In genomic region chr11:124801014-124801413, GRCh38 we compare ENCODE assay signal across 10 cellular contexts. TPM values are rescaled to one million over a fixed set of nuclear protein-coding genes. Genes with fewer than 3 reads are reported as not detected.
DNase-seq lines count a peak whose midpoint lies in the region; ATAC-seq, FAIRE-seq and TF ChIP-seq lines count a peak whose summit lies in the region.
"Had no signal": no experiment of that assay in that cellular context is flagged by ENCODE, and none has a peak within 500 bp of the region (broad histone marks: within the 10 kb centered on the region; RNA-seq: fewer than 3 reads in every experiment).

No MANE protein-coding gene starts in this region.

- no peak overlapping the region for H2AK5ac ChIP-seq in H1 (ENCODE audit: low read depth, low read length)

- H2BK5ac ChIP-seq in H1 (ENCODE audit: low read depth, low read length) = 0 out of 2 replicates have a peak overlapping the region, but pooled peaks have one; percentile 94

- peak overlapping the region; percentile 86 for H3K4me3 ChIP-seq in OCI-LY3 (ENCODE audit: low read length)
- H3K4me3 ChIP-seq in H1 (ENCODE audit: extremely low read depth in 1 of 4, insufficient read depth in 2 of 4, low read depth in 3 of 4, low read length in 4 of 4) = peak overlapping the region; percentile 70 to 86 (median 74)
- peak overlapping the region; percentile 71 for H3K4me3 ChIP-seq in naive thymus-derived CD4-positive, alpha-beta T cell (ENCODE audit: low read length)

- H3K36me3 ChIP-seq in OCI-LY3 (replicated peaks; ENCODE audit: low read depth, low read length) (no peaks in the 10 kb centered on the region), H1 (ENCODE audit: control insufficient read depth in 2 of 4, insufficient read depth in 4 of 4, low read length in 3 of 4) (peaks cover 0 to 4% (median 0%) of the 10 kb centered on the region in 4 experiments; a peak in 2 of 8 replicates)
- peaks cover 0 to 3% (median 0%) of the 10 kb centered on the region in 3 experiments for H3K36me3 ChIP-seq in naive thymus-derived CD4-positive, alpha-beta T cell (ENCODE audit: control insufficient read depth in 2 of 3, insufficient read depth in 3 of 3, low read length in 3 of 3)

- H3K79me1 ChIP-seq in H1 (ENCODE audit: low read depth, low read length) = peaks cover 3% of the 10 kb centered on the region; the same call in 1 of the 2 replicates

- peaks cover 0 to 24% (median 0%) of the 10 kb centered on the region in 5 donors for H3K27me3 Mint-ChIP-seq in naive thymus-derived CD4-positive, alpha-beta T cell

- H3K27ac ChIP-seq in OCI-LY3 (ENCODE audit: low read length) (peak overlapping the region; percentile 69), H1 (ENCODE audit: low read depth, low read length) (no peak overlapping the region)
- H3K27ac ChIP-seq in naive thymus-derived CD4-positive, alpha-beta T cell (ENCODE audit: low read depth, low read length) = peak overlapping the region; percentile 93

- H3K4me1 Mint-ChIP-seq in naive thymus-derived CD4-positive, alpha-beta T cell = peaks cover 13 to 35% (median 32%) of the 10 kb centered on the region in 7 donors

- no peak overlapping the region for H3K14ac ChIP-seq in H1 (ENCODE audit: insufficient read length)

- peak overlapping the region; percentile 84 to 97 (median 90) for H3K4me3 Mint-ChIP-seq in naive thymus-derived CD4-positive, alpha-beta T cell

- H3K27me3 ChIP-seq in OCI-LY3 (ENCODE audit: low read depth, low read length) (no peaks in the 10 kb centered on the region), H1 (replicated peaks in 1 of 4; ENCODE audit: control insufficient read depth in 3 of 4, extremely low read depth in 1 of 4, insufficient read depth in 3 of 4, low read length in 3 of 4) (no peaks in the 10 kb centered on the region)
- no peaks in the 10 kb centered on the region for H3K27me3 ChIP-seq in naive thymus-derived CD4-positive, alpha-beta T cell (ENCODE audit: control insufficient read depth in 2 of 2, insufficient read depth in 2 of 2, low read length in 2 of 2)

- no peaks in the 10 kb centered on the region; the same call in 1 of the 2 replicates for H4K20me1 ChIP-seq in OCI-LY3 (ENCODE audit: insufficient read depth, low read length)
- peaks cover 1 to 7% of the 10 kb centered on the region in 2 experiments for H4K20me1 ChIP-seq in H1 (replicated peaks in 1 of 2; ENCODE audit: control insufficient read depth in 1 of 2, insufficient read depth in 2 of 2, low read length in 2 of 2)

- no peak overlapping the region for H2BK120ac ChIP-seq in H1 (replicated peaks; ENCODE audit: low read depth, low read length)

- H3K4ac ChIP-seq in H1 (replicated peaks; ENCODE audit: insufficient read length, low read depth, low read length) = no peak overlapping the region

- TF ChIP-seq RAD21 in H1 (IDR thresholded peaks at IDR 0.05 in 1 of 2, conservative IDR thresholded peaks at IDR 0.05 in 1 of 2; ENCODE audit: low read depth in 2 of 2, low read length in 2 of 2) = no peak

- no peak for TF ChIP-seq EP300 in H1 (IDR thresholded peaks at IDR 0.05; ENCODE audit: borderline replicate concordance in 1 of 2, low read depth in 2 of 2, low read length in 2 of 2)

- H3K9ac ChIP-seq in OCI-LY3 (ENCODE audit: low read length) (peak overlapping the region; percentile 86), H1 (replicated peaks in 1 of 4; ENCODE audit: extremely low read depth in 1 of 4, low read depth in 3 of 4, low read length in 3 of 4) (peak overlapping the region in 3 of 4 experiments; percentile 84 to 90 (median 85); a peak in 3 of 7 replicates)

- intact Hi-C loops in naive thymus-derived CD4-positive, alpha-beta T cell (cut with micrococcal nuclease) = loop anchor here (2.0 kb wide), 4 partner anchors 54 to 768 kb away; partner anchors contain the start of genes CCDC15 (in 1 of the 2) and EI24 (in 1 of the 2)

- H2AFZ ChIP-seq in OCI-LY3 (ENCODE audit: low read depth, low read length) (peak overlapping the region; percentile 93), H1 (ENCODE audit: low read length) (peak overlapping the region; percentile 47)

- no peak for TF ChIP-seq POLR2A in H1 (IDR thresholded peaks at IDR 0.05; ENCODE audit: control extremely low read depth in 1 of 2, low read depth in 2 of 2, low read length in 2 of 2)

- H3K4me2 ChIP-seq in OCI-LY3 (ENCODE audit: low read length) (peak overlapping the region; percentile 67), H1 (ENCODE audit: insufficient read depth in 1 of 2, low read depth in 2 of 2, low read length in 2 of 2) (peak overlapping the region; percentile 89 to 97)

- no peak for ATAC-seq in naive thymus-derived CD4-positive, alpha-beta T cell
- no peak for ATAC-seq in HG03139 (IDR thresholded peaks at IDR 0.05; ENCODE audit: unreplicated experiment)

- no peaks in the 10 kb centered on the region for H3K9me3 ChIP-seq in OCI-LY3 (ENCODE audit: insufficient read depth, low read length)
- no peaks in the 10 kb centered on the region for H3K9me3 ChIP-seq in H1 (ENCODE audit: insufficient read depth in 2 of 2, low read depth in 1 of 2, low read length in 1 of 2)
- H3K9me3 ChIP-seq in naive thymus-derived CD4-positive, alpha-beta T cell (ENCODE audit: control insufficient read depth in 2 of 3, low read length in 3 of 3) = no peaks in the 10 kb centered on the region

- H2BK20ac ChIP-seq in H1 (ENCODE audit: low read length) = no peak overlapping the region

- no peak overlapping the region for H2BK12ac ChIP-seq in H1 (ENCODE audit: low read depth, low read length)

- H3K36me3 Mint-ChIP-seq in naive thymus-derived CD4-positive, alpha-beta T cell = peaks cover 0 to 13% (median 9%) of the 10 kb centered on the region in 5 donors

- no peak overlapping the region for H3K23ac ChIP-seq in H1 (ENCODE audit: insufficient read length)

- TF ChIP-seq CTCF in OCI-LY3 (IDR thresholded peaks at IDR 0.05; ENCODE audit: low read depth, low read length) (no peak), H1 (IDR thresholded peaks at IDR 0.05; ENCODE audit: control extremely low read depth in 1 of 3, insufficient read depth in 1 of 3, low read depth in 1 of 3, low read length in 3 of 3) (no peak)

- peak overlapping the region; percentile 82 to 94 (median 88) for H3K27ac Mint-ChIP-seq in naive thymus-derived CD4-positive, alpha-beta T cell

- H3K79me2 ChIP-seq in OCI-LY3 (ENCODE audit: low read length) (peaks cover 42% of the 10 kb centered on the region), H1 (ENCODE audit: control insufficient read depth in 1 of 2, insufficient read depth in 2 of 2, low read length in 2 of 2) (peaks cover 16 to 38% of the 10 kb centered on the region in 2 experiments)

- no peak overlapping the region for H2BK15ac ChIP-seq in H1 (ENCODE audit: low read length)

- H3K23me2 ChIP-seq in H1 (ENCODE audit: low read depth, low read length) = peaks cover 3% of the 10 kb centered on the region; the same call in 1 of the 2 replicates

- H4K91ac ChIP-seq in H1 (replicated peaks; ENCODE audit: insufficient read length, low read length) = no peak overlapping the region

- FAIRE-seq in H1 (lab: Jason Lieb, UNC) = no peak
- FAIRE-seq: TTC549 had no signal

- POLR2A ChIA-PET in H1 (lab: Charles Lee; ENCODE audit: partially characterized antibody) = interaction anchor here (0.9 to 3.7 kb wide), 11 partner anchors 11 to 127 kb away, joined by 4 to 26 read pairs (median 5); partner anchors contain the start of genes ESAM, SIAE and SPA17
- POLR2A ChIA-PET in naive thymus-derived CD4-positive, alpha-beta T cell (lab: Charles Lee) = interaction anchor here (0.9 to 5.1 kb wide), 9 partner anchors 13 to 170 kb away, joined by 3 to 29 read pairs (median 7); partner anchors contain the start of genes CCDC15, SIAE and SPA17

- no peak overlapping the region for H4K8ac ChIP-seq in H1 (ENCODE audit: extremely low read depth, insufficient read depth, low read length)

- WGBS in H1 (ENCODE audit: extremely low coverage in 1 of 2, insufficient coverage in 1 of 2, insufficient read length in 1 of 2, insufficient replicate concordance in 2 of 2, low coverage in 1 of 2, low lambda C conversion rate in 2 of 2, missing lambda C conversion rate in 1 of 2), 2 experiments = 59% methylated on average over 8 of the region's 8 CpGs; no CpG with 5 or more reads in 1 of the 2 experiments

- H3K4me1 ChIP-seq in OCI-LY3 (ENCODE audit: low read length) (peaks cover 23% of the 10 kb centered on the region), H1 (replicated peaks in 1 of 4; ENCODE audit: control insufficient read depth in 3 of 4, insufficient read depth in 4 of 4, low read length in 3 of 4) (peaks cover 0 to 6% (median under 1%) of the 10 kb centered on the region in 4 experiments; a peak in 2 of 7 replicates)
- H3K4me1 ChIP-seq in naive thymus-derived CD4-positive, alpha-beta T cell (ENCODE audit: control insufficient read depth in 2 of 2, insufficient read depth in 2 of 2, low read length in 2 of 2) = peaks cover 8 to 14% of the 10 kb centered on the region in 2 donors

- H3K56ac ChIP-seq in H1 (replicated peaks; ENCODE audit: insufficient read length, low read depth, low read length) = no peak overlapping the region

- DNase-seq in EL = peak; percentile 49
- DNase-seq in H1 (ENCODE audit: low read depth in 1 of 2, low spot score in 2 of 2) = no peak
- no peak for DNase-seq in naive thymus-derived CD4-positive, alpha-beta T cell
- DNase-seq in 8988T = no peak
- no peak for DNase-seq in NCI-H1694 (lab: John Stamatoyannopoulos, UW)
- no peak for DNase-seq in stimulated activated naive CD4-positive, alpha-beta T cell treated with Interleukin-2 at 50 U/mL for 16 hours (lab: John Stamatoyannopoulos, UW)

- H3K18ac ChIP-seq in H1 (ENCODE audit: extremely low read depth, low read length) = no peak overlapping the region

- no peaks in the 10 kb centered on the region for H3K9me3 Mint-ChIP-seq in naive thymus-derived CD4-positive, alpha-beta T cell

- peak overlapping the region; percentile 62 for H4K5ac ChIP-seq in H1 (ENCODE audit: insufficient read length, low read depth, low read length)

- CTCF ChIA-PET in H1 (lab: Charles Lee; ENCODE audit: partially characterized antibody) = interaction anchor here (0.8 to 6.0 kb wide), 11 partner anchors 8 to 147 kb away, joined by 3 to 46 read pairs (median 6); no protein-coding TSS in a partner anchor
- CTCF ChIA-PET in naive thymus-derived CD4-positive, alpha-beta T cell (lab: Charles Lee) = interaction anchor here (0.9 to 2.1 kb wide), 10 partner anchors 12 to 177 kb away, joined by 3 to 20 read pairs (median 4); no protein-coding TSS in a partner anchor

RNA-seq across cellular contexts. Expression of gene MSANTD2, which starts 0.8 kb away (rescaled TPM):
- 15.9 and 17.3 TPM in 2 replicates for total RNA-seq in H1 (2021; fragmentation: NEBNext Ultra II Directional; extraction: Animal tissue kit (Norgen Biotek cat#: 25700))
- polyA plus RNA-seq in H1 (2011; rRNA removed) = 5.6 and 8.2 TPM in 2 replicates
- 10.5 TPM for polyA plus RNA-seq in H1 (2011; cell fraction: cytosol; rRNA removed)
- 10.8 TPM for polyA plus RNA-seq in H1 (2011; cell fraction: nucleus; rRNA removed)
- 8.2 to 13.3 TPM (median 10.5 TPM) in 4 replicates for polyA plus RNA-seq in H1 (2012, experiment 1 of 2)
- 5.9 TPM for polyA plus RNA-seq in H1 (2012, experiment 2 of 2)
- polyA plus RNA-seq in H1 (2013, experiment 1 of 2) = 13.3 TPM
- polyA plus RNA-seq in H1 (2013, experiment 2 of 2) = 12.5 TPM
- polyA minus RNA-seq in H1 (2011; rRNA and poly(A)+ RNA removed) = 4.2 and 4.6 TPM in 2 replicates
- polyA minus RNA-seq in H1 (2011; cell fraction: cytosol; rRNA and poly(A)+ RNA removed) = 9.2 TPM
- 17.6 TPM for polyA minus RNA-seq in H1 (2011; cell fraction: nucleus; rRNA and poly(A)+ RNA removed)
- total RNA-seq in naive thymus-derived CD4-positive, alpha-beta T cell = 10 to 100 TPM in 4 of 5 experiments, 1 to 10 TPM in 1; 9.1 to 29.5 (median 14.4) TPM
- polyA plus RNA-seq in naive thymus-derived CD4-positive, alpha-beta T cell = 1 to 10 TPM; 3.8 to 6.0 TPM

RNA-seq across cellular contexts. Expression of gene ESAM, which starts 38.9 kb away (rescaled TPM):
- 0.17 TPM in 1 of 2 replicates, not detected in the other for total RNA-seq in H1 (2021; fragmentation: NEBNext Ultra II Directional; extraction: Animal tissue kit (Norgen Biotek cat#: 25700))
- 0.09 and 0.19 TPM in 2 replicates for polyA plus RNA-seq in H1 (2011; rRNA removed)
- 0.21 TPM for polyA plus RNA-seq in H1 (2011; cell fraction: cytosol; rRNA removed)
- 0.91 TPM for polyA plus RNA-seq in H1 (2011; cell fraction: nucleus; rRNA removed)
- polyA plus RNA-seq in H1 (2012, experiment 1 of 2) = 0.10 to 0.31 TPM (median 0.22 TPM) in 4 replicates
- polyA plus RNA-seq in H1 (2012, experiment 2 of 2) = 0.26 TPM
- polyA plus RNA-seq in H1 (2013, experiment 1 of 2) = 0.39 TPM
- polyA plus RNA-seq in H1 (2013, experiment 2 of 2) = 0.26 TPM
- 0.32 TPM in 1 of 2 replicates, not detected in the other for polyA minus RNA-seq in H1 (2011; rRNA and poly(A)+ RNA removed)
- polyA minus RNA-seq in H1 (2011; cell fraction: cytosol; rRNA and poly(A)+ RNA removed) = not detected
- not detected for polyA minus RNA-seq in H1 (2011; cell fraction: nucleus; rRNA and poly(A)+ RNA removed)
- 1 to 10 TPM in 4 of 5 experiments, under 1 TPM in 1; 0.39 to 3.4 (median 1.7) TPM for total RNA-seq in naive thymus-derived CD4-positive, alpha-beta T cell
- polyA plus RNA-seq in naive thymus-derived CD4-positive, alpha-beta T cell = 1 to 10 TPM; 1.9 to 4.1 TPM

RNA-seq across cellular contexts. Expression of gene VSIG2, which starts 49.0 kb away (rescaled TPM):
- total RNA-seq in H1 (2021; fragmentation: NEBNext Ultra II Directional; extraction: Animal tissue kit (Norgen Biotek cat#: 25700)) = not detected in 2 replicates
- polyA plus RNA-seq in H1 (2011; rRNA removed) = 0.18 and 0.35 TPM in 2 replicates
- polyA plus RNA-seq in H1 (2011; cell fraction: cytosol; rRNA removed) = not detected
- not detected for polyA plus RNA-seq in H1 (2011; cell fraction: nucleus; rRNA removed)
- polyA plus RNA-seq in H1 (2012, experiment 1 of 2) = 0.16 to 0.42 TPM (median 0.28 TPM) in 3 of 4 replicates, not detected in the other
- polyA plus RNA-seq in H1 (2012, experiment 2 of 2) = 0.16 TPM
- not detected for polyA plus RNA-seq in H1 (2013, experiment 1 of 2)
- polyA plus RNA-seq in H1 (2013, experiment 2 of 2) = not detected
- not detected in 2 replicates for polyA minus RNA-seq in H1 (2011; rRNA and poly(A)+ RNA removed)
- not detected for polyA minus RNA-seq in H1 (2011; cell fraction: cytosol; rRNA and poly(A)+ RNA removed)
- polyA minus RNA-seq in H1 (2011; cell fraction: nucleus; rRNA and poly(A)+ RNA removed) = not detected
- 1 to 10 TPM in 2 of 5 experiments, under 1 TPM in 3; 0.19 to 1.7 (median 0.85) TPM for total RNA-seq in naive thymus-derived CD4-positive, alpha-beta T cell
- under 1 TPM in 1 of 2 donors, not detected in 1; 0.32 TPM for polyA plus RNA-seq in naive thymus-derived CD4-positive, alpha-beta T cell
- total RNA-seq: subcutaneous adipose tissue had no signal
